In genomic region chr20:5100684-5101347, GRCh38 we compare ENCODE assay signal across 8 cellular contexts. TPM values are rescaled to one million over a fixed set of nuclear protein-coding genes. Genes with fewer than 3 reads are reported as not detected.
DNase-seq lines count a peak whose midpoint lies in the region; ATAC-seq and TF ChIP-seq lines count a peak whose summit lies in the region.

No MANE protein-coding gene starts in this region.

- no peak overlapping the region for H3K4me3 ChIP-seq in endodermal cell (ENCODE audit: low read length)

- H3K27ac Mint-ChIP-seq in endodermal cell = no peak overlapping the region

- 35 to 51% methylated on average over 5 to 9 of the region's 9 CpGs for WGBS in endodermal cell (ENCODE audit: insufficient coverage in 1 of 2, insufficient read length in 1 of 2), 2 experiments

- H3K4me1 Mint-ChIP-seq in endodermal cell = no peaks in the 10 kb centered on the region

- no peak overlapping the region for H3K27ac ChIP-seq in endodermal cell (ENCODE audit: low read depth, low read length)

- H3K9me3 Mint-ChIP-seq in endodermal cell = no peaks in the 10 kb centered on the region

- peaks cover 63% of the 10 kb centered on the region for H3K36me3 Mint-ChIP-seq in endodermal cell (ENCODE audit: low read depth)

- peaks cover 88% of the 10 kb centered on the region for H3K36me3 ChIP-seq in endodermal cell (ENCODE audit: control insufficient read depth, insufficient read depth, low read length)

- H3K4me1 ChIP-seq in endodermal cell (ENCODE audit: control insufficient read depth, insufficient read depth, low read length) = no peaks in the 10 kb centered on the region

- no peaks in the 10 kb centered on the region for H3K27me3 ChIP-seq in endodermal cell (ENCODE audit: control insufficient read depth, insufficient read depth, low read length, poor library complexity, severe bottlenecking)

- peak; percentile 59 for ATAC-seq in HG03095 (IDR thresholded peaks at IDR 0.05; ENCODE audit: unreplicated experiment)
- ATAC-seq in HG03196 (IDR thresholded peaks at IDR 0.05; ENCODE audit: unreplicated experiment) = no peak

- TF ChIP-seq CTCF in endodermal cell (conservative IDR thresholded peaks at IDR 0.05) = peak; percentile 96

- H3K4me3 Mint-ChIP-seq in endodermal cell = no peak overlapping the region

- no peaks in the 10 kb centered on the region for H3K27me3 Mint-ChIP-seq in endodermal cell (ENCODE audit: insufficient read depth)

- H3K9me3 ChIP-seq in endodermal cell (ENCODE audit: control insufficient read depth, low read length) = no peaks in the 10 kb centered on the region

- DNase-seq in DMS53 treated with DMSO at 0.1 percent for 48 hours (lab: John Stamatoyannopoulos, UW; ENCODE audit: unreplicated experiment) (peak; percentile 39), NCI-H82 (lab: John Stamatoyannopoulos, UW) (peak; percentile 80), endodermal cell (peak; percentile 89), midbrain (lab: John Stamatoyannopoulos, UW) (peak; percentile 78)
- DNase-seq in activated CD8-positive, alpha-beta memory T cell treated with anti-CD3 and anti-CD28 coated beads for 24 hours = peak; percentile 90
- DNase-seq in stimulated activated CD8-positive, alpha-beta memory T cell treated with anti-CD3 and anti-CD28 coated beads, Interleukin-4, amount 100 ng/mL, for 48 hours = peak; percentile 87

- no peak overlapping the region for H3K9ac ChIP-seq in endodermal cell (ENCODE audit: extremely low read depth, low read length, poor library complexity, severe bottlenecking)

RNA-seq across cellular contexts. Expression of gene TMEM230, which starts 12.1 kb away (rescaled TPM):
- 10 to 100 TPM; 80.3 to 83.3 TPM for total RNA-seq in endodermal cell
- 119 TPM for polyA plus RNA-seq in endodermal cell (2013, experiment 1 of 2)
- polyA plus RNA-seq in endodermal cell (2013, experiment 2 of 2) = 107 TPM

RNA-seq across cellular contexts. Expression of gene PCNA, which starts 18.9 kb away (rescaled TPM):
- 100 to 1,000 TPM; 168 to 169 TPM for total RNA-seq in endodermal cell
- polyA plus RNA-seq in endodermal cell (2013, experiment 1 of 2) = 270 TPM
- polyA plus RNA-seq in endodermal cell (2013, experiment 2 of 2) = 257 TPM

RNA-seq across cellular contexts. Expression of gene CDS2, which starts 26.0 kb away (rescaled TPM):
- total RNA-seq in endodermal cell = 10 to 100 TPM; 66.8 to 77.1 TPM
- 33.0 TPM for polyA plus RNA-seq in endodermal cell (2013, experiment 1 of 2)
- 33.7 TPM for polyA plus RNA-seq in endodermal cell (2013, experiment 2 of 2)

Comparison
In these comparisons a context has a peak if more than half of its experiments do, and no peak if none do; other contexts are left out.
1. DNase-seq: peak in every context shown above with its lines; median percentile 90 in activated CD8-positive, alpha-beta memory T cell treated with anti-CD3 and anti-CD28 coated beads for 24 hours; 89 in endodermal cell; 87 in stimulated activated CD8-positive, alpha-beta memory T cell treated with anti-CD3 and anti-CD28 coated beads, Interleukin-4, amount 100 ng/mL, for 48 hours; 80 in NCI-H82; 78 in midbrain; 39 in DMS53 treated with DMSO at 0.1 percent for 48 hours.